Comparison of ENCODE assay signal across 9 cellular contexts in the genomic region with DNA sequence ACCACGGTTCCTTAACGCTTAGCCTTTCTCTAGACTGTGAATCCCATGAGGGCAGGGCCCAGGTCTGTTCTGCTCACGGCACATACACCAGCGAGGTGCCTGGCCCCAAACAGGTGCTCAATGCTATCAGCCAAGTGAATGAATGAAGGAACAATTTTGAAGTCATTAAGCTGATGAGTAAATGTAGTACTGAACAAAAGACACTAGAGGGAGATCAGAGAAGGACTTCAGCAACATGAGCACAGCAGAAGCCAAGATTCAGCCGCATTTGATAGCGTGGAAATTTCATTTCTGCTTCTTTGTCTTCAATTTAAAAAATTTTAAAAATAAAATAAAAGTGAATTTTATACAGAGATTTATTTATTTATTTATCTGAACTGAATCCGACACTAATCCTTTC. TPM values are rescaled to one million over a fixed set of nuclear protein-coding genes. Genes with fewer than 3 reads are reported as not detected.
DNase-seq lines count a peak whose midpoint lies in the region; ATAC-seq, FAIRE-seq and TF ChIP-seq lines count a peak whose summit lies in the region.
"Had no signal": no experiment of that assay in that cellular context is flagged by ENCODE, and none has a peak within 500 bp of the region (broad histone marks: within the 10 kb centered on the region; RNA-seq: fewer than 3 reads in every experiment).

No MANE protein-coding gene starts in this region.

- no peaks in the 10 kb centered on the region for H3K27me3 ChIP-seq in pancreas

- H3K4me3 Mint-ChIP-seq in naive thymus-derived CD8-positive, alpha-beta T cell, result no peak overlapping the region

- 70 to 77% methylated on average over 7 of the region's 7 CpGs for WGBS in pancreas, 2 donors

- TF ChIP-seq CTCF in GM13977 (IDR thresholded peaks at IDR 0.05; ENCODE audit: extremely low read depth, insufficient read depth, missing control alignments) (peak; percentile 21), pancreas (IDR thresholded peaks at IDR 0.05) (peak in 1 of 4 donors; percentile 24)

- peaks cover 0 to 9% (median 5%) of the 10 kb centered on the region in 5 donors for H3K27me3 Mint-ChIP-seq in naive thymus-derived CD8-positive, alpha-beta T cell

- POLR2A ChIA-PET in naive thymus-derived CD8-positive, alpha-beta T cell (lab: Charles Lee), result no interaction called here

- H3K27ac Mint-ChIP-seq in naive thymus-derived CD8-positive, alpha-beta T cell, result no peak overlapping the region

- no peak overlapping the region for H3K4me3 ChIP-seq in pancreas

- FAIRE-seq in pancreas (lab: Jason Lieb, UNC), result peak; percentile 39

- peaks cover 0 to 35% (median 15%) of the 10 kb centered on the region in 9 donors for H3K9me3 Mint-ChIP-seq in naive thymus-derived CD8-positive, alpha-beta T cell

- intact Hi-C loops in pancreas (cut with DNase I), result no loop called here

- DNase-seq in GM13977 (ENCODE audit: low spot score), result no peak
- DNase-seq in NAMALWA (ENCODE audit: low spot score), result peak; percentile 29
- peak; percentile 19 for DNase-seq in dedifferentiated amniotic fluid mesenchymal stem cell (ENCODE audit: extremely low spot score)
- DNase-seq in pancreas, result no peak
- no peak for DNase-seq in NCI-H187 (lab: John Stamatoyannopoulos, UW)
- DNase-seq in midbrain (lab: John Stamatoyannopoulos, UW), result no peak
- DNase-seq in naive thymus-derived CD8-positive, alpha-beta T cell, result no peak
- DNase-seq in activated T-cell treated with anti-CD3 and anti-CD28 coated beads for 4 hours, result no peak

- H3K9me3 ChIP-seq in pancreas, result no peaks in the 10 kb centered on the region

- no peaks in the 10 kb centered on the region for H3K4me1 Mint-ChIP-seq in naive thymus-derived CD8-positive, alpha-beta T cell

- H3K36me3 ChIP-seq in pancreas, result no peaks in the 10 kb centered on the region

- in situ Hi-C loops in GM13977 (cut with MboI; ENCODE audit: low pct_unique_long_range_greater_than_20kb, low sequenced_read_pairs, unreplicated experiment), result no loop called here

- peak in 2 of 4 donors; percentile 39 to 40 for ATAC-seq in pancreas
- ATAC-seq in naive thymus-derived CD8-positive, alpha-beta T cell, result no peak

- no peak overlapping the region for H3K27ac ChIP-seq in pancreas

- H3K36me3 Mint-ChIP-seq in naive thymus-derived CD8-positive, alpha-beta T cell, result peaks cover 0 to 8% (median 0%) of the 10 kb centered on the region in 3 donors

- no peaks in the 10 kb centered on the region for H3K4me1 ChIP-seq in pancreas

RNA-seq across cellular contexts. Expression of a gene that starts 20.1 kb away (rescaled TPM):
- total RNA-seq in pancreas, result under 1 TPM; 0.03 to 0.47 (median 0.13) TPM
- under 1 TPM; 0.15 to 0.42 TPM for polyA plus RNA-seq in pancreas
- not detected for total RNA-seq in naive thymus-derived CD8-positive, alpha-beta T cell
- polyA plus RNA-seq in naive thymus-derived CD8-positive, alpha-beta T cell, result not detected
- total RNA-seq: pulmonary artery endothelial cell had no signal

Comparison
In these comparisons a context has a peak if more than half of its experiments do, and no peak if none do; other contexts are left out.
1. DNase-seq: peak in NAMALWA (single experiment) and dedifferentiated amniotic fluid mesenchymal stem cell (single experiment); none in GM13977 (single experiment), pancreas (0 of 6), NCI-H187 (0 of 2), midbrain (single experiment), naive thymus-derived CD8-positive, alpha-beta T cell (0 of 10) and activated T-cell treated with anti-CD3 and anti-CD28 coated beads for 4 hours (single experiment).